1 cellular context compared by ENCODE assay signal in genomic region chr16:1929105-1929504, GRCh38.
TF ChIP-seq lines count a peak whose summit lies in the region.

No MANE protein-coding gene starts in this region.

TF ChIP-seq in IMR-90, 13 proteins besides CTCF, POLR2A, EP300 and RAD21:
- TF ChIP-seq USF2 (IDR thresholded peaks at IDR 0.05; ENCODE audit: low read depth, low read length) (no peak), MAFK (IDR thresholded peaks at IDR 0.05; ENCODE audit: low read depth, low read length) (no peak), BHLHE40 (IDR thresholded peaks at IDR 0.05; ENCODE audit: low read depth, low read length) (no peak), NFE2L2 (IDR thresholded peaks at IDR 0.05; ENCODE audit: low read depth, low read length) (no peak), CHD1 (IDR thresholded peaks at IDR 0.05; ENCODE audit: low read depth, low read length) (no peak), CEBPB (IDR thresholded peaks at IDR 0.05; ENCODE audit: low read depth, low read length) (no peak), RCOR1 (IDR thresholded peaks at IDR 0.05; ENCODE audit: insufficient replicate concordance, low read length) (no peak), MAZ (IDR thresholded peaks at IDR 0.05; ENCODE audit: borderline replicate concordance, low read depth, low read length) (no peak), MXI1 (IDR thresholded peaks at IDR 0.05; ENCODE audit: borderline replicate concordance, low read depth, low read length) (no peak), RFX5 (IDR thresholded peaks at IDR 0.05; ENCODE audit: low read depth, low read length) (no peak)
TF ChIP-seq in IMR-90: peak in this region for 0.
